Comparison of ENCODE assay signal across 1 cellular context in the genomic region with DNA sequence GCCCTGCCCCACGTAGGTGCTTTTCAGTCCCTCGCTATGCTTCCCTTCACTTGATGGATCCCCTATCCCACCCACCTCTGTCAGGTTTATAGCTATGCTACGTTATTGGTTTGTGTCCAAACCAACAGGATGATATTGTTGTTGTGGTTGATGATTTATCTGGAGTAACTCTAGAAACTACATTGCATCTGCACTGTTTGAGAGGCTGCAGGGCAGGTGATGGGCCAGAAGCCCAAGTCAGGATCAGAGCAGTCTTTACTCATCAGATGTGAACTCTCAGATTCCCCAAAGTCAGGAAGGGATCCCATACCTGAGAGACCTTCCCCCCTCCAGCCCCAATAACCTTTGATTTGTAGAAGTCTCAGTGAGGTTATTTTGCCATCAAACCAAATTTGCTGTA.
TF ChIP-seq lines count a peak whose summit lies in the region.

No MANE protein-coding gene starts in this region.

TF ChIP-seq in neural cell, 6 proteins besides CTCF, POLR2A, EP300 and RAD21 (continued from another document):
- TF ChIP-seq MXI1 (conservative IDR thresholded peaks at IDR 0.05; ENCODE audit: poor library complexity, severe bottlenecking) (no peak), TAF1 (IDR thresholded peaks at IDR 0.05; ENCODE audit: low read depth) (no peak)
